Comparison of ENCODE assay signal across 10 cellular contexts in the genomic region with DNA sequence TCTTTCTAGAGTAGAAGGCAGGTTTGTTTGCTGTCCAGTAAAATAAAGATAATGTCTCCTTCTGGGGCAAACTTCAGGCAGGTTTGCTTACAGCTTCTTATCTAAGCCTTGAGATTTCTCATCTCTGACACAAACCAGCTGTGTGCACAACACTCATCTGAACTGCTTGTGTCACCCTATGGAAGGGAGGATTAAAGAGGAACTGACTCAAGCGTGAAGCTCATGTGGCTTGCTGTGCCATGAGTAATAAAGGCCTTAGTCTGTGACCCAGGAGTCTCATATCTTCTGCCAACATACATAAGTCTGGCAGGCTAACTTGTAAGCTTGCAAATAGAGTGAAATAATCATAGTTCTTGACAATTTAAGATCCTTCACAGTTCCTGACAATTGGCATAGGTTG. TPM values are rescaled to one million over a fixed set of nuclear protein-coding genes. Genes with fewer than 3 reads are reported as not detected.
DNase-seq lines count a peak whose midpoint lies in the region; ATAC-seq and TF ChIP-seq lines count a peak whose summit lies in the region.
"Had no signal": no experiment of that assay in that cellular context is flagged by ENCODE, and none has a peak within 500 bp of the region (broad histone marks: within the 10 kb centered on the region; RNA-seq: fewer than 3 reads in every experiment).

No MANE protein-coding gene starts in this region.

- in situ Hi-C loops in brain microvascular endothelial cell (cut with HindIII; ENCODE audit: low pct_ligation_motif_present, low sequenced_read_pairs), result no loop called here

- TF ChIP-seq CTCF in brain microvascular endothelial cell (IDR thresholded peaks at IDR 0.05; ENCODE audit: low read depth, low read length, missing control alignments), result no peak

- CTCF ChIA-PET in activated CD8-positive, alpha-beta memory T cell treated with anti-CD3 and anti-CD28 coated beads, Interleukin-2, amount 10 ng/mL, durations not matched to agents 7 days and 5 days (lab: Charles Lee), result no interaction called here

- H3K4me3 ChIP-seq in brain microvascular endothelial cell (ENCODE audit: low read depth, low read length), result no peak overlapping the region
- H3K4me3 ChIP-seq: PC-9 had no signal

- H3K27ac Mint-ChIP-seq in activated CD8-positive, alpha-beta memory T cell treated with anti-CD3 and anti-CD28 coated beads, Interleukin-2, amount 10 ng/mL, durations not matched to agents 7 days and 5 days, result no peak overlapping the region

- no peak for DNase-seq in activated CD8-positive, alpha-beta memory T cell treated with anti-CD3 and anti-CD28 coated beads, Interleukin-2, amount 10 ng/mL, durations not matched to agents 7 days and 5 days
- no peak for DNase-seq in activated CD8-positive, alpha-beta memory T cell treated with anti-CD3 and anti-CD28 coated beads, Interleukin-2, amount 50 U/mL, for 48 hours
- DNase-seq in HS-5 (ENCODE audit: low read depth) (peak; percentile 95), brain microvascular endothelial cell (peak; percentile 97), smooth muscle cell of the brain vasculature (ENCODE audit: low read depth, low spot score) (peak; percentile 66), putamen (ENCODE audit: low spot score) (no peak), NCI-H748 (lab: John Stamatoyannopoulos, UW; ENCODE audit: unreplicated experiment) (no peak)
- DNase-seq: DND-41 had no signal

- H3K27me3 ChIP-seq in brain microvascular endothelial cell (replicated peaks), result no peaks in the 10 kb centered on the region

- no peaks in the 10 kb centered on the region for H3K36me3 ChIP-seq in brain microvascular endothelial cell (replicated peaks)

- H3K36me3 Mint-ChIP-seq in activated CD8-positive, alpha-beta memory T cell treated with anti-CD3 and anti-CD28 coated beads, Interleukin-2, amount 10 ng/mL, durations not matched to agents 7 days and 5 days, result no peaks in the 10 kb centered on the region

- H3K27me3 Mint-ChIP-seq in activated CD8-positive, alpha-beta memory T cell treated with anti-CD3 and anti-CD28 coated beads, Interleukin-2, amount 10 ng/mL, durations not matched to agents 7 days and 5 days, result no peaks in the 10 kb centered on the region

- peak; percentile 51 for ATAC-seq in activated CD8-positive, alpha-beta memory T cell treated with anti-CD3 and anti-CD28 coated beads, Interleukin-2, amount 10 ng/mL, durations not matched to agents 7 days and 5 days
- ATAC-seq in GM19397 (IDR thresholded peaks at IDR 0.05; ENCODE audit: unreplicated experiment), result no peak

- H3K4me3 Mint-ChIP-seq in activated CD8-positive, alpha-beta memory T cell treated with anti-CD3 and anti-CD28 coated beads, Interleukin-2, amount 10 ng/mL, durations not matched to agents 7 days and 5 days, result no peak overlapping the region

- H3K27ac ChIP-seq in brain microvascular endothelial cell, result peak overlapping the region; percentile 55
- H3K27ac ChIP-seq: PC-9 had no signal

- H3K9me3 Mint-ChIP-seq in activated CD8-positive, alpha-beta memory T cell treated with anti-CD3 and anti-CD28 coated beads, Interleukin-2, amount 10 ng/mL, durations not matched to agents 7 days and 5 days (ENCODE audit: low read depth), result peaks cover 3% of the 10 kb centered on the region

- H3K4me1 Mint-ChIP-seq in activated CD8-positive, alpha-beta memory T cell treated with anti-CD3 and anti-CD28 coated beads, Interleukin-2, amount 10 ng/mL, durations not matched to agents 7 days and 5 days, result no peaks in the 10 kb centered on the region

RNA-seq across cellular contexts. Expression of a gene that starts 24.2 kb away (rescaled TPM):
- total RNA-seq in activated CD8-positive, alpha-beta memory T cell treated with anti-CD3 and anti-CD28 coated beads, Interleukin-2, amount 10 ng/mL, durations not matched to agents 7 days and 5 days, result not detected
- total RNA-seq: PC-9 had no signal

Comparison
In these comparisons a context has a peak if more than half of its experiments do, and no peak if none do; other contexts are left out.
1. DNase-seq: peak in HS-5 (single experiment), brain microvascular endothelial cell (single experiment) and smooth muscle cell of the brain vasculature (single experiment); none in activated CD8-positive, alpha-beta memory T cell treated with anti-CD3 and anti-CD28 coated beads, Interleukin-2, amount 10 ng/mL, durations not matched to agents 7 days and 5 days (single experiment), activated CD8-positive, alpha-beta memory T cell treated with anti-CD3 and anti-CD28 coated beads, Interleukin-2, amount 50 U/mL, for 48 hours (single experiment), putamen (single experiment) and NCI-H748 (single experiment).